ENCODE assay signal across 1 cellular context in genomic region chr5:69369369-69370121, GRCh38.
TF ChIP-seq lines count a peak whose summit lies in the region.

Gene AK6, minus strand, starts transcription at chr5:69369520. Its CDS starts 30 bp downstream, at chr5:69369490.
Gene RAD17, plus strand, starts transcription at chr5:69369818. Its CDS starts 2,391 bp downstream, at chr5:69372209.
Gene TAF9, minus strand, starts transcription at chr5:69369520. Its CDS starts 3,783 bp downstream, at chr5:69365737.

TF ChIP-seq in HepG2, 621 proteins besides CTCF, POLR2A, EP300 and RAD21 (continued from another document and continues in another):
- TF ChIP-seq ZNF276 (CRISPR knock-in tag; IDR thresholded peaks at IDR 0.05; ENCODE audit: low read depth) (peak; percentile 28; the same call in 1 of the 2 replicates), HMGXB4 (CRISPR knock-in tag; IDR thresholded peaks at IDR 0.05; ENCODE audit: borderline replicate concordance in 1 of 2, low read depth in 1 of 2) (peak; percentile 92 to 93), ZNF446 (CRISPR knock-in tag; IDR thresholded peaks at IDR 0.05) (peak; percentile 79), KDM3A (CRISPR knock-in tag; IDR thresholded peaks at IDR 0.05; ENCODE audit: low read depth) (no peak; the same call in 1 of the 2 replicates), ZNF747 (CRISPR knock-in tag; IDR thresholded peaks at IDR 0.05; ENCODE audit: borderline replicate concordance) (peak; percentile 73), RNF2 (conservative IDR thresholded peaks at IDR 0.05; ENCODE audit: low read depth) (peak; percentile 81; the same call in 1 of the 2 replicates), PRDM10 (CRISPR knock-in tag; IDR thresholded peaks at IDR 0.05; ENCODE audit: low read depth) (no peak), HOXA9 (CRISPR knock-in tag; IDR thresholded peaks at IDR 0.05; ENCODE audit: borderline replicate concordance) (no peak), SP4 (CRISPR knock-in tag; IDR thresholded peaks at IDR 0.05) (peak; percentile 92), HCFC1 (IDR thresholded peaks at IDR 0.05; ENCODE audit: low read depth, low read length) (peak; percentile 50), ZNF230 (CRISPR knock-in tag; IDR thresholded peaks at IDR 0.05) (peak; percentile 96), CREB1 (IDR thresholded peaks at IDR 0.05) (peak; percentile 75), CREB1 (CRISPR knock-in tag; IDR thresholded peaks at IDR 0.05) (peak; percentile 49; the same call in 1 of the 2 replicates), POLR2AphosphoS5 (IDR thresholded peaks at IDR 0.05; ENCODE audit: low read depth, low read length) (peak; percentile 87), SKI (IDR thresholded peaks at IDR 0.05; ENCODE audit: partially characterized antibody) (peak; percentile 35), ZNF503 (CRISPR knock-in tag; IDR thresholded peaks at IDR 0.05) (peak; percentile 75; the same call in 1 of the 2 replicates), RXRA (CRISPR knock-in tag; IDR thresholded peaks at IDR 0.05) (peak; percentile 92), SSRP1 (CRISPR knock-in tag; IDR thresholded peaks at IDR 0.05) (no peak), LRRFIP1 (CRISPR knock-in tag; conservative IDR thresholded peaks at IDR 0.05) (no peak), CC2D1A (CRISPR knock-in tag; IDR thresholded peaks at IDR 0.05) (0 out of 2 replicates have a peak, but pooled peaks have one; percentile 59), ZFP36L1 (CRISPR knock-in tag; IDR thresholded peaks at IDR 0.05) (0 out of 2 replicates have a peak, but pooled peaks have one; percentile 16), SNAPC4 (CRISPR knock-in tag; IDR thresholded peaks at IDR 0.05) (peak; percentile 95), PRPF4 (IDR thresholded peaks at IDR 0.05; ENCODE audit: low read depth, low read length, poor library complexity, severe bottlenecking) (no peak), FOXA3 (CRISPR knock-in tag; IDR thresholded peaks at IDR 0.05) (peak; percentile 7; the same call in 1 of the 2 replicates), HMGXB3 (CRISPR knock-in tag; IDR thresholded peaks at IDR 0.05; ENCODE audit: borderline replicate concordance) (peak; percentile 33; the same call in 1 of the 2 replicates), U2AF2 (IDR thresholded peaks at IDR 0.05; ENCODE audit: low read depth, low read length) (no peak), ZNF333 (CRISPR knock-in tag; IDR thresholded peaks at IDR 0.05; ENCODE audit: borderline replicate concordance) (no peak; the same call in 1 of the 2 replicates), HOXA5 (CRISPR knock-in tag; IDR thresholded peaks at IDR 0.05) (peak; percentile 79), FOSL2 (CRISPR knock-in tag; IDR thresholded peaks at IDR 0.05) (0 out of 2 replicates have a peak, but pooled peaks have one; percentile 31)
